12 cellular contexts compared by ENCODE assay signal in the genomic region with DNA sequence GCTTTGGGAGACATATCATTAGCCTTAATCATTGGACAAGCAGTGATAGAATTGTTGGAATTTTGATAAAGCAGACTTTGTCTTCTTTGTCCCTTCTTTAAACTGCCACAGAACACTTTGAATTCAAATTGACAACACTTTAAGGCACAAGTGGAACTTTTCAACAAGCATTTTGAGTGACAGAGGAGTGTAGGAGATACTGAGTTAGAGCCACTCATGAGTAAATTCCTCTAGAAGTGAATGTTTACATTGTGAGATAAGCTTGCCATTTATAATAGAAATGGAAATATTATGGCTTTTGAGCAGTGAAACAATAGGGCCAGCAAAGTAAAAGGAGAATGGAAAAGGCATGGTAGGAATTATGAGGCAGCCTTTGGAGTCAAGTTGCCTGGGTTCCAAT.
"Had no signal": no experiment of that assay in that cellular context is flagged by ENCODE, and none has a peak within 500 bp of the region (broad histone marks: within the 10 kb centered on the region; RNA-seq: fewer than 3 reads in every experiment).

No MANE protein-coding gene starts in this region.

- H3K36me3 Mint-ChIP-seq: activated CD4-positive, alpha-beta memory T cell treated with anti-CD3 and anti-CD28 coated beads for 36 hours; activated CD8-positive, alpha-beta memory T cell treated with anti-CD3 and anti-CD28 coated beads, Interleukin-2, amount 10 ng/mL, durations not matched to agents 7 days and 5 days; natural killer cell; stimulated activated memory B cell treated with anti-CD40 and anti-IgM and Interleukin-4, amounts not matched to agents 10 μg/mL and 1 μg/mL and 100 μg/mL, for 72 hours had no signal

- H3K4me1 Mint-ChIP-seq: activated CD8-positive, alpha-beta memory T cell treated with anti-CD3 and anti-CD28 coated beads, Interleukin-2, amount 10 ng/mL, durations not matched to agents 7 days and 5 days; natural killer cell; stimulated activated memory B cell treated with anti-CD40 and anti-IgM and Interleukin-4, amounts not matched to agents 10 μg/mL and 1 μg/mL and 100 μg/mL, for 72 hours had no signal

- ATAC-seq: activated CD8-positive, alpha-beta memory T cell treated with anti-CD3 and anti-CD28 coated beads, Interleukin-2, amount 10 ng/mL, durations not matched to agents 7 days and 5 days; effector memory CD8-positive, alpha-beta T cell; natural killer cell; stimulated activated memory B cell treated with anti-CD40 and anti-IgM and Interleukin-4, amounts not matched to agents 10 μg/mL and 1 μg/mL and 100 μg/mL, for 72 hours had no signal

- DNase-seq: activated CD4-positive, alpha-beta memory T cell treated with anti-CD3 and anti-CD28 coated beads for 36 hours; activated CD8-positive, alpha-beta memory T cell treated with anti-CD3 and anti-CD28 coated beads, Interleukin-2, amount 10 ng/mL, durations not matched to agents 7 days and 5 days; activated naive CD4-positive, alpha-beta T cell treated with anti-CD3 and anti-CD28 coated beads, Interleukin-2, amount 50 U/mL, for 16 hours; activated T-cell treated with anti-CD3 and anti-CD28 coated beads, Interleukin-2, amount 50 U/mL, for 1 hour; caudate nucleus; effector memory CD8-positive, alpha-beta T cell; islet precursor cell; natural killer cell; nucleus accumbens; stimulated activated CD4-positive, alpha-beta T cell treated with anti-CD3 and anti-CD28 coated beads, Interleukin-2, amount 100 ng/mL, for 48 hours had no signal

- H3K4me3 Mint-ChIP-seq: activated CD4-positive, alpha-beta memory T cell treated with anti-CD3 and anti-CD28 coated beads for 36 hours; activated CD8-positive, alpha-beta memory T cell treated with anti-CD3 and anti-CD28 coated beads, Interleukin-2, amount 10 ng/mL, durations not matched to agents 7 days and 5 days; dendritic cell treated with granulocyte-macrophage colony-stimulating factor and Interleukin-4, amounts not matched to agents 40 ng/mL and 50 ng/mL, for 4 days; effector memory CD8-positive, alpha-beta T cell; natural killer cell; stimulated activated memory B cell treated with anti-CD40 and anti-IgM and Interleukin-4, amounts not matched to agents 10 μg/mL and 1 μg/mL and 100 μg/mL, for 72 hours had no signal

- H3K27me3 Mint-ChIP-seq: activated CD4-positive, alpha-beta memory T cell treated with anti-CD3 and anti-CD28 coated beads for 36 hours; activated CD8-positive, alpha-beta memory T cell treated with anti-CD3 and anti-CD28 coated beads, Interleukin-2, amount 10 ng/mL, durations not matched to agents 7 days and 5 days; dendritic cell treated with granulocyte-macrophage colony-stimulating factor and Interleukin-4, amounts not matched to agents 40 ng/mL and 50 ng/mL, for 4 days; effector memory CD8-positive, alpha-beta T cell; stimulated activated memory B cell treated with anti-CD40 and anti-IgM and Interleukin-4, amounts not matched to agents 10 μg/mL and 1 μg/mL and 100 μg/mL, for 72 hours had no signal

- H3K27ac Mint-ChIP-seq: activated CD4-positive, alpha-beta memory T cell treated with anti-CD3 and anti-CD28 coated beads for 36 hours; activated CD8-positive, alpha-beta memory T cell treated with anti-CD3 and anti-CD28 coated beads, Interleukin-2, amount 10 ng/mL, durations not matched to agents 7 days and 5 days; dendritic cell treated with granulocyte-macrophage colony-stimulating factor and Interleukin-4, amounts not matched to agents 40 ng/mL and 50 ng/mL, for 4 days; effector memory CD8-positive, alpha-beta T cell; natural killer cell; stimulated activated memory B cell treated with anti-CD40 and anti-IgM and Interleukin-4, amounts not matched to agents 10 μg/mL and 1 μg/mL and 100 μg/mL, for 72 hours had no signal
